10 cellular contexts compared by ENCODE assay signal in genomic region chr1:209354840-209355165, GRCh38.
"Had no signal": no experiment of that assay in that cellular context is flagged by ENCODE, and none has a peak within 500 bp of the region (broad histone marks: within the 10 kb centered on the region; RNA-seq: fewer than 3 reads in every experiment).

No MANE protein-coding gene starts in this region.

- H3K4me3 ChIP-seq: ascending aorta, cardiac muscle cell, lung, sigmoid colon, testis, uterus had no signal

- H3K4me1 Mint-ChIP-seq: activated CD4-positive, alpha-beta T cell treated with anti-CD3 and anti-CD28 coated beads, Interleukin-2, amount 10 ng/mL, durations not matched to agents 7 days and 5 days; activated naive CD8-positive, alpha-beta T cell treated with anti-CD3 and anti-CD28 coated beads, Interleukin-2, amount 50 U/mL, for 24 hours; natural killer cell had no signal

- H3K4me1 ChIP-seq: ascending aorta, testis, uterus had no signal

- H3K36me3 ChIP-seq: ascending aorta, cardiac muscle cell, sigmoid colon, uterus had no signal

- DNase-seq: natural killer cell had no signal

- H3K9me3 ChIP-seq: ascending aorta, sigmoid colon, testis, uterus had no signal

- H3K36me3 Mint-ChIP-seq: natural killer cell had no signal

- H3K27me3 Mint-ChIP-seq: activated CD4-positive, alpha-beta T cell treated with anti-CD3 and anti-CD28 coated beads, Interleukin-2, amount 10 ng/mL, durations not matched to agents 7 days and 5 days; stimulated activated naive CD8-positive, alpha-beta T cell treated with anti-CD3 and anti-CD28 coated beads, Interleukin-15, Interleukin-2, amounts not matched to agents 100 ng/mL and 50 ng/mL, for 24 hours had no signal

- H3K27me3 ChIP-seq: ascending aorta, cardiac muscle cell, sigmoid colon, testis, uterus had no signal

- H3K9me3 Mint-ChIP-seq: activated CD4-positive, alpha-beta T cell treated with anti-CD3 and anti-CD28 coated beads, Interleukin-2, amount 10 ng/mL, durations not matched to agents 7 days and 5 days; activated naive CD8-positive, alpha-beta T cell treated with anti-CD3 and anti-CD28 coated beads, Interleukin-2, amount 50 U/mL, for 24 hours; natural killer cell; stimulated activated naive CD8-positive, alpha-beta T cell treated with anti-CD3 and anti-CD28 coated beads, Interleukin-15, Interleukin-2, amounts not matched to agents 100 ng/mL and 50 ng/mL, for 24 hours had no signal

- H3K27ac Mint-ChIP-seq: activated CD4-positive, alpha-beta T cell treated with anti-CD3 and anti-CD28 coated beads, Interleukin-2, amount 10 ng/mL, durations not matched to agents 7 days and 5 days; activated naive CD8-positive, alpha-beta T cell treated with anti-CD3 and anti-CD28 coated beads, Interleukin-2, amount 50 U/mL, for 24 hours; natural killer cell; stimulated activated naive CD8-positive, alpha-beta T cell treated with anti-CD3 and anti-CD28 coated beads, Interleukin-15, Interleukin-2, amounts not matched to agents 100 ng/mL and 50 ng/mL, for 24 hours had no signal

- H3K27ac ChIP-seq: ascending aorta, cardiac muscle cell, sigmoid colon, testis, uterus had no signal

- H3K4me3 Mint-ChIP-seq: activated CD4-positive, alpha-beta T cell treated with anti-CD3 and anti-CD28 coated beads, Interleukin-2, amount 10 ng/mL, durations not matched to agents 7 days and 5 days; activated naive CD8-positive, alpha-beta T cell treated with anti-CD3 and anti-CD28 coated beads, Interleukin-2, amount 50 U/mL, for 24 hours; natural killer cell; stimulated activated naive CD8-positive, alpha-beta T cell treated with anti-CD3 and anti-CD28 coated beads, Interleukin-15, Interleukin-2, amounts not matched to agents 100 ng/mL and 50 ng/mL, for 24 hours had no signal
